In genomic region chrX:30961805-30962204, GRCh38 we compare ENCODE assay signal across 29 cellular contexts.
"Had no signal": no experiment of that assay in that cellular context is flagged by ENCODE, and none has a peak within 500 bp of the region (broad histone marks: within the 10 kb centered on the region; RNA-seq: fewer than 3 reads in every experiment).

No MANE protein-coding gene starts in this region.

- H3K4me1 ChIP-seq: ascending aorta had no signal

- ATAC-seq: activated CD8-positive, alpha-beta T cell treated with anti-CD3 and anti-CD28 coated beads for 36 hours; activated naive CD8-positive, alpha-beta T cell treated with anti-CD3 and anti-CD28 coated beads, Interleukin-2, amount 50 U/mL, for 24 hours had no signal

- FAIRE-seq: bronchial epithelial cell, TTC549 had no signal

- H3K27me3 ChIP-seq: ascending aorta, cardiac muscle cell had no signal

- H3K4me3 ChIP-seq: ascending aorta, cardiac muscle cell had no signal

- H3K9me3 ChIP-seq: ascending aorta had no signal

- H3K27ac ChIP-seq: ascending aorta, cardiac muscle cell, VCaP had no signal

- H3K36me3 ChIP-seq: ascending aorta, cardiac muscle cell had no signal

- DNase-seq: activated B cell treated with CpG ODN at 0.5 μM for 24 hours; activated CD4-positive, alpha-beta memory T cell treated with anti-CD3 and anti-CD28 coated beads for 36 hours; activated CD4-positive, alpha-beta T cell treated with anti-CD3 and anti-CD28 coated beads for 4 hours; activated CD4-positive, alpha-beta T cell treated with anti-CD3 and anti-CD28 coated beads, Interleukin-2, amount 10 ng/mL, durations not matched to agents 24 days and 14 days; activated CD4-positive, alpha-beta T cell treated with anti-CD3 and anti-CD28 coated beads, Interleukin-2, amount 50 U/mL, for 1 hour; activated CD4-positive, alpha-beta T cell treated with anti-CD3 and anti-CD28 coated beads, Interleukin-2, amount 50 U/mL, for 4 hours; activated CD4-positive, CD25-positive, alpha-beta regulatory T cell treated with anti-CD3 and anti-CD28 coated beads, Interleukin-2, amount 50 U/mL, for 72 hours; activated CD8-positive, alpha-beta memory T cell treated with anti-CD3 and anti-CD28 coated beads, Interleukin-2, amount 50 U/mL, for 4 hours; activated CD8-positive, alpha-beta T cell treated with anti-CD3 and anti-CD28 coated beads for 36 hours; activated effector memory CD4-positive, alpha-beta T cell treated with Interleukin-2 at 50 U/mL for 16 hours; activated gamma-delta T cell; activated naive CD4-positive, alpha-beta T cell treated with anti-CD3 and anti-CD28 coated beads, Interleukin-2, amount 10 ng/mL, durations not matched to agents 7 days and 5 days; activated naive CD4-positive, alpha-beta T cell treated with Interleukin-2 at 50 U/mL for 16 hours; activated naive CD8-positive, alpha-beta T cell treated with anti-CD3 and anti-CD28 coated beads, Interleukin-2, amount 10 ng/mL, durations not matched to agents 7 days and 5 days; activated naive CD8-positive, alpha-beta T cell treated with anti-CD3 and anti-CD28 coated beads, Interleukin-2, amount 50 U/mL, for 24 hours; activated T-cell treated with anti-CD3 and anti-CD28 coated beads, Interleukin-2, amount 50 U/mL, for 24 hours; activated T-cell treated with anti-CD3 and anti-CD28 coated beads, Interleukin-2, amount 50 U/mL, for 48 hours; amygdala; anterior cingulate cortex; caudate nucleus; SW 1271; T-helper 1 cell; T-helper 2 cell; T-helper 9 cell had no signal
